ENCODE assay signal across 1 cellular context in genomic region chr12:50074936-50075807, GRCh38.
TF ChIP-seq lines count a peak whose summit lies in the region.

No MANE protein-coding gene starts in this region.

TF ChIP-seq in HepG2, 621 proteins besides CTCF, POLR2A, EP300 and RAD21 (continued from another document and continues in another):
- no peak for TF ChIP-seq ZNF646 (CRISPR knock-in tag; IDR thresholded peaks at IDR 0.05)
- no peak for TF ChIP-seq TCF12 (IDR thresholded peaks at IDR 0.05)
- 0 out of 2 replicates have a peak, but pooled peaks have one; percentile 20 for TF ChIP-seq TCF12 (CRISPR knock-in tag; IDR thresholded peaks at IDR 0.05)
- no peak for TF ChIP-seq NFIC (IDR thresholded peaks at IDR 0.05; ENCODE audit: low read length)
- no peak for TF ChIP-seq PAWR (CRISPR knock-in tag; IDR thresholded peaks at IDR 0.05; ENCODE audit: borderline replicate concordance)
- TF ChIP-seq ELF1 (CRISPR knock-in tag; IDR thresholded peaks at IDR 0.05), result no peak
- no peak for TF ChIP-seq ZNF558 (CRISPR knock-in tag; IDR thresholded peaks at IDR 0.05; ENCODE audit: borderline replicate concordance)
- TF ChIP-seq ZNF44 (CRISPR knock-in tag; IDR thresholded peaks at IDR 0.05), result no peak
- peak; percentile 76 for TF ChIP-seq KDM2A (CRISPR knock-in tag; IDR thresholded peaks at IDR 0.05; ENCODE audit: borderline replicate concordance, low read depth)
- peak; percentile 50; the same call in 1 of the 2 replicates for TF ChIP-seq DRAP1 (CRISPR knock-in tag; IDR thresholded peaks at IDR 0.05)
- no peak for TF ChIP-seq ZUFSP (CRISPR knock-in tag; IDR thresholded peaks at IDR 0.05; ENCODE audit: borderline replicate concordance)
- no peak for TF ChIP-seq ZNF740 (CRISPR knock-in tag; IDR thresholded peaks at IDR 0.05)
- TF ChIP-seq GMEB1 (CRISPR knock-in tag; IDR thresholded peaks at IDR 0.05; ENCODE audit: borderline replicate concordance), result no peak
- no peak for TF ChIP-seq ZSCAN22 (CRISPR knock-in tag; IDR thresholded peaks at IDR 0.05)
- TF ChIP-seq ELK4 (CRISPR knock-in tag; IDR thresholded peaks at IDR 0.05; ENCODE audit: borderline replicate concordance), result no peak
- no peak for TF ChIP-seq RARA (CRISPR knock-in tag; IDR thresholded peaks at IDR 0.05)
- no peak for TF ChIP-seq LCORL (IDR thresholded peaks at IDR 0.05)
- peak; percentile 25; the same call in 1 of the 2 replicates for TF ChIP-seq LCORL (CRISPR knock-in tag; IDR thresholded peaks at IDR 0.05)
- peak; percentile 73 for TF ChIP-seq ELF3 (CRISPR knock-in tag; IDR thresholded peaks at IDR 0.05)
- TF ChIP-seq THAP7 (CRISPR knock-in tag; IDR thresholded peaks at IDR 0.05), result no peak
- TF ChIP-seq SMARCC2 (IDR thresholded peaks at IDR 0.05), result no peak
- TF ChIP-seq ZNF12 (CRISPR knock-in tag; IDR thresholded peaks at IDR 0.05), result no peak
- TF ChIP-seq NFE2L1 (CRISPR knock-in tag; IDR thresholded peaks at IDR 0.05; ENCODE audit: borderline replicate concordance), result no peak
- no peak for TF ChIP-seq ZNF652 (CRISPR knock-in tag; IDR thresholded peaks at IDR 0.05; ENCODE audit: borderline replicate concordance, low read depth)
- no peak for TF ChIP-seq THAP8 (CRISPR knock-in tag; IDR thresholded peaks at IDR 0.05; ENCODE audit: borderline replicate concordance)
- no peak for TF ChIP-seq AKNA (CRISPR knock-in tag; IDR thresholded peaks at IDR 0.05; ENCODE audit: borderline replicate concordance)
- TF ChIP-seq NR0B2 (CRISPR knock-in tag; IDR thresholded peaks at IDR 0.05), result no peak
- no peak for TF ChIP-seq AFF4 (CRISPR knock-in tag; IDR thresholded peaks at IDR 0.05)
- no peak for TF ChIP-seq ZNF784 (CRISPR knock-in tag; IDR thresholded peaks at IDR 0.05; ENCODE audit: borderline replicate concordance)
- no peak for TF ChIP-seq ZSCAN25 (CRISPR knock-in tag; IDR thresholded peaks at IDR 0.05)
- peak; percentile 81 for TF ChIP-seq ZNF878 (CRISPR knock-in tag; IDR thresholded peaks at IDR 0.05)
- peak; percentile 55; the same call in 1 of the 2 replicates for TF ChIP-seq ZNF563 (CRISPR knock-in tag; IDR thresholded peaks at IDR 0.05)
- TF ChIP-seq CAMTA2 (CRISPR knock-in tag; IDR thresholded peaks at IDR 0.05; ENCODE audit: borderline replicate concordance), result no peak
